In genomic region chr4:170990989-170991589, GRCh38 we compare ENCODE assay signal across 9 cellular contexts.
DNase-seq lines count a peak whose midpoint lies in the region; ATAC-seq and TF ChIP-seq lines count a peak whose summit lies in the region.
"Had no signal": no experiment of that assay in that cellular context is flagged by ENCODE, and none has a peak within 500 bp of the region (broad histone marks: within the 10 kb centered on the region; RNA-seq: fewer than 3 reads in every experiment).

No MANE protein-coding gene starts in this region.

- H3K9me3 Mint-ChIP-seq in Calu3 (ENCODE audit: low read depth, unreplicated experiment) (no peaks in the 10 kb centered on the region), CD14-positive monocyte (peaks cover 0 to 4% (median 2%) of the 10 kb centered on the region in 7 donors)

- H3K9me3 ChIP-seq in iPS DF 6.9 (ENCODE audit: control insufficient read depth, insufficient read depth, low read length), result no peaks in the 10 kb centered on the region

- no CpG with 5 or more reads among the region's 8 CpGs for WGBS in iPS DF 6.9 (ENCODE audit: insufficient coverage, insufficient read length)

- peak; percentile 88 for ATAC-seq in GM19452 (IDR thresholded peaks at IDR 0.05; ENCODE audit: unreplicated experiment)
- peak; percentile 91 for ATAC-seq in HG03432 (IDR thresholded peaks at IDR 0.05; ENCODE audit: unreplicated experiment)
- no peak for ATAC-seq in GM21447 (IDR thresholded peaks at IDR 0.05; ENCODE audit: unreplicated experiment)

- no peaks in the 10 kb centered on the region for H3K36me3 ChIP-seq in iPS DF 6.9 (ENCODE audit: control insufficient read depth, insufficient read depth, low read length)

- H3K4me1 ChIP-seq in iPS DF 6.9 (ENCODE audit: control insufficient read depth, insufficient read depth, low read length), result no peaks in the 10 kb centered on the region

- peak; percentile 22 for DNase-seq in Calu3
- peak; percentile 10 for DNase-seq in RPMI8226
- peak; percentile 64 for DNase-seq in iPS DF 6.9 (ENCODE audit: low read depth, low spot score)
- DNase-seq in NCI-H345 (lab: John Stamatoyannopoulos, UW), result no peak
- no peak for DNase-seq in CD14-positive monocyte (ENCODE audit: low spot score)

- no peak overlapping the region for H3K4me3 Mint-ChIP-seq in Calu3 (ENCODE audit: low read depth, unreplicated experiment)
- no peak overlapping the region for H3K4me3 Mint-ChIP-seq in CD14-positive monocyte
- H3K4me3 Mint-ChIP-seq: stimulated activated naive CD8-positive, alpha-beta T cell treated with anti-CD3 and anti-CD28 coated beads, Interleukin-15, Interleukin-2, amounts not matched to agents 100 ng/mL and 50 ng/mL, for 24 hours had no signal

- TF ChIP-seq CTCF in Calu3 (IDR thresholded peaks at IDR 0.05; ENCODE audit: unreplicated experiment), result no peak
- TF ChIP-seq CTCF in CD14-positive monocyte (IDR thresholded peaks at IDR 0.05), result no peak

- no peak overlapping the region for H3K27ac ChIP-seq in iPS DF 6.9 (ENCODE audit: low read length)

- H3K4me3 ChIP-seq in iPS DF 6.9 (ENCODE audit: low read length), result no peak overlapping the region

- CTCF ChIA-PET in Calu3 (lab: Charles Lee), result interaction anchor here (0.6 to 1.8 kb wide), 5 partner anchors 12 to 818 kb away, joined by 3 to 19 read pairs (median 4); no protein-coding TSS in a partner anchor

- no TSS peak for BruUV-seq in Calu3 (replicated peaks; lab: Mats Ljungman, UMichigan)

- H3K27me3 Mint-ChIP-seq in Calu3 (ENCODE audit: unreplicated experiment), result no peaks in the 10 kb centered on the region
- H3K27me3 Mint-ChIP-seq in CD14-positive monocyte (ENCODE audit: low read depth in 3 of 3), result no peaks in the 10 kb centered on the region
- H3K27me3 Mint-ChIP-seq: stimulated activated naive CD8-positive, alpha-beta T cell treated with anti-CD3 and anti-CD28 coated beads, Interleukin-15, Interleukin-2, amounts not matched to agents 100 ng/mL and 50 ng/mL, for 24 hours had no signal

- intact Hi-C loops in Calu3 (cut with micrococcal nuclease; ENCODE audit: unreplicated experiment) (loop anchor here (1.0 to 5.0 kb wide), 3 partner anchors 76 to 1211 kb away; no protein-coding TSS in a partner anchor), CD14-positive monocyte (cut with micrococcal nuclease) (no loop called here)

- no peaks in the 10 kb centered on the region for H3K4me1 Mint-ChIP-seq in Calu3 (ENCODE audit: low read depth, unreplicated experiment)
- no peaks in the 10 kb centered on the region for H3K4me1 Mint-ChIP-seq in CD14-positive monocyte

- H3K36me3 Mint-ChIP-seq in Calu3 (ENCODE audit: insufficient read depth, unreplicated experiment), result no peaks in the 10 kb centered on the region
- no peaks in the 10 kb centered on the region for H3K36me3 Mint-ChIP-seq in CD14-positive monocyte

- no peaks in the 10 kb centered on the region for H3K27me3 ChIP-seq in iPS DF 6.9 (ENCODE audit: control insufficient read depth, insufficient read depth, low read length)

- no peak overlapping the region for H3K27ac Mint-ChIP-seq in Calu3 (ENCODE audit: unreplicated experiment)
- H3K27ac Mint-ChIP-seq in CD14-positive monocyte, result no peak overlapping the region
- H3K27ac Mint-ChIP-seq: stimulated activated naive CD8-positive, alpha-beta T cell treated with anti-CD3 and anti-CD28 coated beads, Interleukin-15, Interleukin-2, amounts not matched to agents 100 ng/mL and 50 ng/mL, for 24 hours had no signal

Comparison
In these comparisons a context has a peak if more than half of its experiments do, and no peak if none do; other contexts are left out.
1. DNase-seq: peak in Calu3 (single experiment), RPMI8226 (single experiment) and iPS DF 6.9 (single experiment); none in NCI-H345 (single experiment) and CD14-positive monocyte (single experiment).